Comparison of ENCODE assay signal across 9 cellular contexts in the genomic region with DNA sequence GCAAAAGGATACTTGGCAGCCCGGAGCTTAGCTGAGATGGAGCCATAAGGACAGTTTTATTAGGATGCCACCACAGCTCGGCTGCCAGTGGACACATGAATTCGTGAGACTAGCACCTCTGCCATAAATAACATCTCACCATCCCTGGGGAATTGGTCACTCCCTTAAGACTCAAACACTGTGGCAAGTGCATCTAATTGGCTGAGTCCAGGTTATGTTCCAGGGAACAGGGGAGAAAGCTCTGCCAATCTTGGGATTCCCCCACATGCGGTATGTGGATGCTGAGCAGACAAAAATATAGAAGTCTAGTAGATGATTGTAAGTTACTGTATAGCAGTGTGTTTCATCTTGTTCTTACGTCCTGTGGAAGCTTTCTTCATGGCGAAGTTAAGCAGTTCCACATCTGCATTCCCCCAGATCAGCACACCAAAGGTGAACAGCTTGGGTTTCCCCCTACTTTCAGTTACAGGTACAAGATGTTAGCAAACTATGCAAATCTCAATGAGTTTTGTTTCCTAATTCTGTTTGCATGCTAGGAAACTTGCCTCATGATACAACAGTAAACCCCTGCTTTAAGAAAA.
DNase-seq lines count a peak whose midpoint lies in the region; ATAC-seq, FAIRE-seq and TF ChIP-seq lines count a peak whose summit lies in the region.
"Had no signal": no experiment of that assay in that cellular context is flagged by ENCODE, and none has a peak within 500 bp of the region (broad histone marks: within the 10 kb centered on the region; RNA-seq: fewer than 3 reads in every experiment).

No MANE protein-coding gene starts in this region.

- H3K4me3 ChIP-seq in A549, result no peak overlapping the region
- H3K4me3 ChIP-seq in MM.1S (ENCODE audit: low read length), result peak overlapping the region; percentile 52
- H3K4me3 ChIP-seq in vagina, result no peak overlapping the region

- H3K27me3 ChIP-seq in MM.1S (replicated peaks; ENCODE audit: insufficient read depth, low read length) (no peaks in the 10 kb centered on the region), vagina (no peaks in the 10 kb centered on the region)

- H2AFZ ChIP-seq in MM.1S (ENCODE audit: low read length), result peak overlapping the region; percentile 21; the same call in 1 of the 2 replicates

- H3K9me3 ChIP-seq in A549, result no peaks in the 10 kb centered on the region
- H3K9me3 ChIP-seq in MM.1S (replicated peaks; ENCODE audit: insufficient read depth, low read length), result no peaks in the 10 kb centered on the region
- H3K9me3 ChIP-seq in vagina, result no peaks in the 10 kb centered on the region

- peaks cover 41% of the 10 kb centered on the region for H3K79me2 ChIP-seq in MM.1S (ENCODE audit: low read length)

- H4K20me1 ChIP-seq in MM.1S (ENCODE audit: insufficient read depth, low read length), result no peaks in the 10 kb centered on the region

- TF ChIP-seq RAD21 in A549 (conservative IDR thresholded peaks at IDR 0.05 in 1 of 2, IDR thresholded peaks at IDR 0.05 in 1 of 2), result no peak

- H3K27ac ChIP-seq in A549, result no peak overlapping the region
- H3K27ac ChIP-seq in MM.1S (ENCODE audit: low read length), result peak overlapping the region; percentile 80
- H3K27ac ChIP-seq in vagina, result no peak overlapping the region

- POLR2A ChIA-PET in A549 (lab: Yijun Ruan, JAX), result no interaction called here

- CTCF ChIA-PET in A549 (lab: Yijun Ruan, JAX), result interaction anchor here (1.6 kb wide), 2 partner anchors 8 to 253 kb away, joined by 3 to 5 read pairs; no protein-coding TSS in a partner anchor

- peaks cover 23% of the 10 kb centered on the region for H3F3A ChIP-seq in MM.1S (ENCODE audit: insufficient read depth, low read length)

- TF ChIP-seq CTCF in A549 (IDR thresholded peaks at IDR 0.05) (no peak), MM.1S (IDR thresholded peaks at IDR 0.05; ENCODE audit: low read length) (no peak), vagina (IDR thresholded peaks at IDR 0.05) (no peak)

- 88% methylated on average over 6 of the region's 6 CpGs for WGBS in A549 (ENCODE audit: missing lambda C conversion rate)

- DNase-seq in A549 (ENCODE audit: low read depth in 1 of 2, low spot score in 1 of 2), result no peak
- DNase-seq in MM.1S, result peak; percentile 81
- no peak for DNase-seq in CD1c-positive myeloid dendritic cell (ENCODE audit: extremely low spot score)
- DNase-seq in vagina (ENCODE audit: extremely low spot score in 2 of 2), result no peak
- no peak for DNase-seq in cortex of kidney (lab: John Stamatoyannopoulos, UW)
- no peak for DNase-seq in dedifferentiated amniotic fluid mesenchymal stem cell (ENCODE audit: extremely low spot score)
- DNase-seq: midbrain had no signal

- FAIRE-seq in A549 (lab: Jason Lieb, UNC), result no peak

- TF ChIP-seq POLR2A in A549 (IDR thresholded peaks at IDR 0.05; ENCODE audit: low read length), result no peak
- no peak for TF ChIP-seq POLR2A in vagina (IDR thresholded peaks at IDR 0.05)

- H3K4me1 ChIP-seq in A549 (no peaks in the 10 kb centered on the region), MM.1S (ENCODE audit: low read length) (peaks cover 36% of the 10 kb centered on the region), vagina (peaks cover 16% of the 10 kb centered on the region)

- no peaks in the 10 kb centered on the region for H3K36me3 ChIP-seq in MM.1S (replicated peaks; ENCODE audit: insufficient read depth, low read length)
- no peaks in the 10 kb centered on the region for H3K36me3 ChIP-seq in vagina

- intact Hi-C loops in vagina (cut with DNase I), result no loop called here

- TF ChIP-seq EP300 in A549 (IDR thresholded peaks at IDR 0.05), result no peak

- peak overlapping the region; percentile 52 for H3K9ac ChIP-seq in MM.1S (ENCODE audit: low read length)

- ATAC-seq in A549 (no peak), GM18870 (IDR thresholded peaks at IDR 0.05; ENCODE audit: unreplicated experiment) (peak; percentile 74), HG02759 (IDR thresholded peaks at IDR 0.05; ENCODE audit: unreplicated experiment) (peak; percentile 83)

- H3K4me2 ChIP-seq in A549, result no peak overlapping the region
- peak overlapping the region; percentile 76 for H3K4me2 ChIP-seq in MM.1S (ENCODE audit: low read depth, low read length)

- no peaks in the 10 kb centered on the region for H3K9me2 ChIP-seq in MM.1S (replicated peaks; ENCODE audit: insufficient read depth, low read length)

TF ChIP-seq in A549, 52 proteins besides CTCF, POLR2A, EP300 and RAD21:
- TF ChIP-seq MAFK (IDR thresholded peaks at IDR 0.05; ENCODE audit: partially characterized antibody) (peak; percentile 27), MYC (IDR thresholded peaks at IDR 0.05; ENCODE audit: borderline replicate concordance, low read length) (no peak)

Comparison
In these comparisons a context has a peak if more than half of its experiments do, and no peak if none do; other contexts are left out.
1. ATAC-seq: peak in GM18870 (single experiment) and HG02759 (single experiment); none in A549 (0 of 2).